22 cellular contexts compared by ENCODE assay signal in the genomic region with DNA sequence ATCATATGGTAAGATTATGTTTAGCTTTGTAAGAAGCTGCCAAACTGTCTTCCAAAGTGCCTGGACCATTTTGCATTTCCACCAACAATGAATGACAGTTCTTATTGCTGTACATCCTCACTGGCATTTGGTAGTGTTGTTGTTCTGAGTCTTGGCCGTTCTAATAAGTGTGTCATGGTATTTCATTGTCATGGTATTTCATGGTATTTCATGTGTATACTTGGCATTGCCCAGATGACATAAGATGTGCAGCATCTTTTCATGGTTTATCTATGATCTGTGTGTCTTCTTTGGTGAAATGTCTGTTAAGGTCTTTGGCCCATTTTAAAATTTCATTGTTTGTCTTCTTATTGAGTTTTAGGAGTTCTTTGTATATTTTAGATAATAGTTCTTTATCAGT.
DNase-seq lines count a peak whose midpoint lies in the region; ATAC-seq and TF ChIP-seq lines count a peak whose summit lies in the region.
"Had no signal": no experiment of that assay in that cellular context is flagged by ENCODE, and none has a peak within 500 bp of the region (broad histone marks: within the 10 kb centered on the region; RNA-seq: fewer than 3 reads in every experiment).

No MANE protein-coding gene starts in this region.

- H3K79me2 ChIP-seq in OCI-LY1 (ENCODE audit: insufficient read depth, low read length) = no peaks in the 10 kb centered on the region

- no peaks in the 10 kb centered on the region for H3K9me2 ChIP-seq in OCI-LY1 (ENCODE audit: low read depth, low read length)

- H3K36me3 Mint-ChIP-seq in activated naive CD4-positive, alpha-beta T cell treated with anti-CD3 and anti-CD28 coated beads, Interleukin-2, amount 10 ng/mL, durations not matched to agents 7 days and 5 days = peaks cover 10% of the 10 kb centered on the region
- H3K36me3 Mint-ChIP-seq in activated naive CD4-positive, alpha-beta T cell treated with anti-CD3 and anti-CD28 coated beads, Interleukin-2, amount 50 U/mL, for 72 hours = peaks cover 0 to 5% of the 10 kb centered on the region in 2 donors
- H3K36me3 Mint-ChIP-seq in activated naive CD8-positive, alpha-beta T cell treated with anti-CD3 and anti-CD28 coated beads, Interleukin-2, amount 50 U/mL, for 24 hours (ENCODE audit: low read depth) = no peaks in the 10 kb centered on the region
- peaks cover 0 to 3% of the 10 kb centered on the region in 2 donors for H3K36me3 Mint-ChIP-seq in stimulated activated naive B cell treated with anti-CD40 and anti-IgM and Interleukin-4, amounts not matched to agents 10 μg/mL and 1 μg/mL and 100 μg/mL, for 72 hours

- H3K4me3 ChIP-seq in OCI-LY1 (ENCODE audit: low read depth, low read length, poor library complexity, severe bottlenecking) = no peak overlapping the region
- H3K4me3 ChIP-seq: HAP-1, ovary had no signal

- no peak overlapping the region for H2AFZ ChIP-seq in OCI-LY1 (ENCODE audit: low read length)

- H3K9me3 ChIP-seq in OCI-LY1 (ENCODE audit: low read length) = no peaks in the 10 kb centered on the region
- H3K9me3 ChIP-seq: HAP-1, ovary had no signal

- peak overlapping the region; percentile 88 for H3K27ac ChIP-seq in OCI-LY1 (ENCODE audit: low read depth, low read length, poor library complexity, severe bottlenecking)
- H3K27ac ChIP-seq in RWPE1 = no peak overlapping the region
- H3K27ac ChIP-seq: ovary had no signal

- ATAC-seq in activated naive CD4-positive, alpha-beta T cell treated with anti-CD3 and anti-CD28 coated beads, Interleukin-2, amount 50 U/mL, for 72 hours = no peak
- no peak for ATAC-seq in activated naive CD8-positive, alpha-beta T cell treated with anti-CD3 and anti-CD28 coated beads, Interleukin-2, amount 50 U/mL, for 24 hours
- ATAC-seq in stimulated activated naive B cell treated with anti-CD40 and anti-IgM and Interleukin-4, amounts not matched to agents 10 μg/mL and 1 μg/mL and 100 μg/mL, for 72 hours (replicated peaks) = no peak
- ATAC-seq: right cardiac atrium had no signal

- DNase-seq in activated naive CD4-positive, alpha-beta T cell treated with anti-CD3 and anti-CD28 coated beads, Interleukin-2, amount 10 ng/mL, durations not matched to agents 7 days and 5 days = no peak
- no peak for DNase-seq in activated naive CD4-positive, alpha-beta T cell treated with anti-CD3 and anti-CD28 coated beads, Interleukin-2, amount 50 U/mL, for 72 hours (ENCODE audit: low spot score in 2 of 2)
- no peak for DNase-seq in activated naive CD8-positive, alpha-beta T cell treated with anti-CD3 and anti-CD28 coated beads, Interleukin-2, amount 50 U/mL, for 24 hours
- no peak for DNase-seq in stimulated activated naive B cell treated with anti-CD40 and anti-IgM and Interleukin-4, amounts not matched to agents 10 μg/mL and 1 μg/mL and 100 μg/mL, for 72 hours
- DNase-seq in retina = no peak
- DNase-seq in RWPE1 (ENCODE audit: low spot score) = no peak
- DNase-seq in erythroblast (lab: John Stamatoyannopoulos, UW) = no peak
- DNase-seq: ACHN, activated gamma-delta T cell treated with Interleukin-2 at 50 U/mL for 16 hours, aorta, DMS153, GDM1, left colon, mesenchymal stem cell, NCI-H1436, ovary, right cardiac atrium, RPMI8226 had no signal

- H3K27ac Mint-ChIP-seq in activated naive CD4-positive, alpha-beta T cell treated with anti-CD3 and anti-CD28 coated beads, Interleukin-2, amount 10 ng/mL, durations not matched to agents 7 days and 5 days = peak overlapping the region; percentile 38
- H3K27ac Mint-ChIP-seq in activated naive CD4-positive, alpha-beta T cell treated with anti-CD3 and anti-CD28 coated beads, Interleukin-2, amount 50 U/mL, for 72 hours = no peak overlapping the region
- peak overlapping the region; percentile 57 for H3K27ac Mint-ChIP-seq in activated naive CD8-positive, alpha-beta T cell treated with anti-CD3 and anti-CD28 coated beads, Interleukin-2, amount 50 U/mL, for 24 hours
- peak overlapping the region; percentile 26 for H3K27ac Mint-ChIP-seq in stimulated activated naive B cell treated with anti-CD40 and anti-IgM and Interleukin-4, amounts not matched to agents 10 μg/mL and 1 μg/mL and 100 μg/mL, for 72 hours

- CTCF ChIA-PET in activated naive CD4-positive, alpha-beta T cell treated with anti-CD3 and anti-CD28 coated beads, Interleukin-2, amount 10 ng/mL, durations not matched to agents 7 days and 5 days (lab: Charles Lee) = interaction anchor here (0.9 to 1.4 kb wide), 2 partner anchors 19 to 234 kb away, joined by 4 to 5 read pairs; no protein-coding TSS in a partner anchor
- CTCF ChIA-PET in RWPE1 (lab: Yijun Ruan, JAX) = interaction anchor here (0.9 to 1.1 kb wide), 2 partner anchors 24 to 94 kb away, joined by 3 read pairs; no protein-coding TSS in a partner anchor

- TF ChIP-seq POLR2A in erythroblast (IDR thresholded peaks at IDR 0.05; ENCODE audit: low read length) = no peak

- H4K20me1 ChIP-seq in OCI-LY1 (ENCODE audit: insufficient read depth, low read length) = no peaks in the 10 kb centered on the region

- peaks cover 75% of the 10 kb centered on the region for H3K4me1 Mint-ChIP-seq in activated naive CD4-positive, alpha-beta T cell treated with anti-CD3 and anti-CD28 coated beads, Interleukin-2, amount 10 ng/mL, durations not matched to agents 7 days and 5 days
- peaks cover 78% of the 10 kb centered on the region for H3K4me1 Mint-ChIP-seq in activated naive CD8-positive, alpha-beta T cell treated with anti-CD3 and anti-CD28 coated beads, Interleukin-2, amount 50 U/mL, for 24 hours
- peaks cover 38 to 63% of the 10 kb centered on the region in 2 donors for H3K4me1 Mint-ChIP-seq in stimulated activated naive B cell treated with anti-CD40 and anti-IgM and Interleukin-4, amounts not matched to agents 10 μg/mL and 1 μg/mL and 100 μg/mL, for 72 hours

- peaks cover 65% of the 10 kb centered on the region for H3K4me1 ChIP-seq in OCI-LY1 (ENCODE audit: insufficient read depth, low read length, severe bottlenecking)

- H3K36me3 ChIP-seq in OCI-LY1 (ENCODE audit: insufficient read depth, low read length) = no peaks in the 10 kb centered on the region
- H3K36me3 ChIP-seq: HAP-1, ovary had no signal

- no peaks in the 10 kb centered on the region for H3K9me3 Mint-ChIP-seq in activated naive CD4-positive, alpha-beta T cell treated with anti-CD3 and anti-CD28 coated beads, Interleukin-2, amount 10 ng/mL, durations not matched to agents 7 days and 5 days
- H3K9me3 Mint-ChIP-seq in activated naive CD4-positive, alpha-beta T cell treated with anti-CD3 and anti-CD28 coated beads, Interleukin-2, amount 50 U/mL, for 72 hours = no peaks in the 10 kb centered on the region
- no peaks in the 10 kb centered on the region for H3K9me3 Mint-ChIP-seq in activated naive CD8-positive, alpha-beta T cell treated with anti-CD3 and anti-CD28 coated beads, Interleukin-2, amount 50 U/mL, for 24 hours
- no peaks in the 10 kb centered on the region for H3K9me3 Mint-ChIP-seq in stimulated activated naive B cell treated with anti-CD40 and anti-IgM and Interleukin-4, amounts not matched to agents 10 μg/mL and 1 μg/mL and 100 μg/mL, for 72 hours
- H3K9me3 Mint-ChIP-seq: dendritic cell treated with granulocyte-macrophage colony-stimulating factor and Interleukin-4, amounts not matched to agents 40 ng/mL and 50 ng/mL, for 4 days had no signal

- no peak overlapping the region for H3K4me2 ChIP-seq in OCI-LY1 (ENCODE audit: low read length)

- H3F3A ChIP-seq in OCI-LY1 (ENCODE audit: insufficient read depth, low read length) = peaks cover 18% of the 10 kb centered on the region; the same call in 1 of the 2 replicates

- no peak overlapping the region for H3K9ac ChIP-seq in OCI-LY1 (ENCODE audit: low read length)

- H3K4me3 Mint-ChIP-seq in activated naive CD4-positive, alpha-beta T cell treated with anti-CD3 and anti-CD28 coated beads, Interleukin-2, amount 10 ng/mL, durations not matched to agents 7 days and 5 days = no peak overlapping the region
- H3K4me3 Mint-ChIP-seq in activated naive CD8-positive, alpha-beta T cell treated with anti-CD3 and anti-CD28 coated beads, Interleukin-2, amount 50 U/mL, for 24 hours = no peak overlapping the region
- no peak overlapping the region for H3K4me3 Mint-ChIP-seq in stimulated activated naive B cell treated with anti-CD40 and anti-IgM and Interleukin-4, amounts not matched to agents 10 μg/mL and 1 μg/mL and 100 μg/mL, for 72 hours
- H3K4me3 Mint-ChIP-seq: CD14-positive monocyte; dendritic cell treated with granulocyte-macrophage colony-stimulating factor and Interleukin-4, amounts not matched to agents 40 ng/mL and 50 ng/mL, for 4 days had no signal

- POLR2A ChIA-PET in RWPE1 (lab: Yijun Ruan, JAX; ENCODE audit: low non-redundant PET) = no interaction called here

- H3K27me3 Mint-ChIP-seq in activated naive CD4-positive, alpha-beta T cell treated with anti-CD3 and anti-CD28 coated beads, Interleukin-2, amount 10 ng/mL, durations not matched to agents 7 days and 5 days = no peaks in the 10 kb centered on the region
- H3K27me3 Mint-ChIP-seq in activated naive CD8-positive, alpha-beta T cell treated with anti-CD3 and anti-CD28 coated beads, Interleukin-2, amount 50 U/mL, for 24 hours = no peaks in the 10 kb centered on the region
- no peaks in the 10 kb centered on the region for H3K27me3 Mint-ChIP-seq in stimulated activated naive B cell treated with anti-CD40 and anti-IgM and Interleukin-4, amounts not matched to agents 10 μg/mL and 1 μg/mL and 100 μg/mL, for 72 hours
- H3K27me3 Mint-ChIP-seq: dendritic cell treated with granulocyte-macrophage colony-stimulating factor and Interleukin-4, amounts not matched to agents 40 ng/mL and 50 ng/mL, for 4 days had no signal

- TF ChIP-seq CTCF in OCI-LY1 (IDR thresholded peaks at IDR 0.05; ENCODE audit: low read length) = no peak
- no peak for TF ChIP-seq CTCF in RWPE1 (conservative IDR thresholded peaks at IDR 0.05; ENCODE audit: low read depth)

- no peaks in the 10 kb centered on the region for H3K27me3 ChIP-seq in OCI-LY1 (ENCODE audit: insufficient read depth, low read length)
- H3K27me3 ChIP-seq: ovary had no signal

Comparison
In these comparisons a context has a peak if more than half of its experiments do, and no peak if none do; other contexts are left out.
1. H3K27ac Mint-ChIP-seq: peak in activated naive CD4-positive, alpha-beta T cell treated with anti-CD3 and anti-CD28 coated beads, Interleukin-2, amount 10 ng/mL, durations not matched to agents 7 days and 5 days (single experiment), activated naive CD8-positive, alpha-beta T cell treated with anti-CD3 and anti-CD28 coated beads, Interleukin-2, amount 50 U/mL, for 24 hours (single experiment) and stimulated activated naive B cell treated with anti-CD40 and anti-IgM and Interleukin-4, amounts not matched to agents 10 μg/mL and 1 μg/mL and 100 μg/mL, for 72 hours (single experiment); none in activated naive CD4-positive, alpha-beta T cell treated with anti-CD3 and anti-CD28 coated beads, Interleukin-2, amount 50 U/mL, for 72 hours (0 of 2).